ENCODE assay signal across 9 cellular contexts in genomic region chr3:197466586-197467399, GRCh38.
DNase-seq lines count a peak whose midpoint lies in the region; ATAC-seq and TF ChIP-seq lines count a peak whose summit lies in the region.
"Had no signal": no experiment of that assay in that cellular context is flagged by ENCODE, and none has a peak within 500 bp of the region (broad histone marks: within the 10 kb centered on the region; RNA-seq: fewer than 3 reads in every experiment).

No MANE protein-coding gene starts in this region.

- no peak for ATAC-seq in HG02973 (IDR thresholded peaks at IDR 0.05; ENCODE audit: unreplicated experiment)

- TF ChIP-seq CTCF in fibroblast of mammary gland (conservative IDR thresholded peaks at IDR 0.05; ENCODE audit: control insufficient read depth, insufficient read depth, low read depth, low read length): no peak

- DNase-seq in GM04504 (ENCODE audit: low read depth) (peak; percentile 69), RPMI8226 (peak; percentile 35), fibroblast of mammary gland (ENCODE audit: low read depth) (peak; percentile 77), renal cortical epithelial cell (ENCODE audit: low read depth) (peak; percentile 57), cortex of kidney (lab: John Stamatoyannopoulos, UW) (no peak), NCI-H748 treated with DMSO at 0.1 percent for 48 hours (lab: John Stamatoyannopoulos, UW) (no peak), germinal center (ENCODE audit: low spot score) (no peak)
- DNase-seq: stimulated activated CD4-positive, alpha-beta T cell treated with anti-CD3 and anti-CD28 coated beads, Interleukin-2, amount 100 ng/mL, for 48 hours had no signal

- peak overlapping the region; percentile 11 for H3K4me3 ChIP-seq in fibroblast of mammary gland (ENCODE audit: control insufficient read depth, low read depth, low read length)

Comparison
In these comparisons a context has a peak if more than half of its experiments do, and no peak if none do; other contexts are left out.
1. DNase-seq: peak in GM04504 (single experiment), RPMI8226 (single experiment), fibroblast of mammary gland (single experiment) and renal cortical epithelial cell (single experiment); none in cortex of kidney (single experiment), NCI-H748 treated with DMSO at 0.1 percent for 48 hours (single experiment) and germinal center (single experiment).